Comparison of ENCODE assay signal across 1 cellular context in genomic region chr3:195140816-195141793, GRCh38.
A peak's percentile ranks its signal among the peaks of the same experiment; 100 is the strongest.
TF ChIP-seq lines count a peak whose summit lies in the region.

No MANE protein-coding gene starts in this region.

TF ChIP-seq in K562, 482 proteins besides CTCF, POLR2A, EP300 and RAD21 (continued from another document and continues in another):
- TF ChIP-seq SMARCE1 (IDR thresholded peaks at IDR 0.05) = peak; percentile 90
- no peak for TF ChIP-seq CBX8 (IDR thresholded peaks at IDR 0.05; ENCODE audit: borderline replicate concordance, extremely low read depth, low read depth, low read length, poor library complexity, severe bottlenecking)
- 0 out of 2 replicates have a peak, but pooled peaks have one; percentile 16 for TF ChIP-seq HSF4 (CRISPR knock-in tag; IDR thresholded peaks at IDR 0.05; ENCODE audit: borderline replicate concordance)
- peak; percentile 31; the same call in 1 of the 2 replicates for TF ChIP-seq ZNF79 (CRISPR knock-in tag; IDR thresholded peaks at IDR 0.05; ENCODE audit: low read depth)
- no peak for TF ChIP-seq CUX1 (CRISPR knock-in tag; IDR thresholded peaks at IDR 0.05)
- TF ChIP-seq DPF2 (IDR thresholded peaks at IDR 0.05) = peak; percentile 96
- TF ChIP-seq DNMT1 (IDR thresholded peaks at IDR 0.05) = no peak
- TF ChIP-seq HMGN3 (IDR thresholded peaks at IDR 0.05; ENCODE audit: borderline replicate concordance, extremely low read depth, insufficient read length, low read depth, low read length) = no peak
- no peak for TF ChIP-seq MED1 (CRISPR knock-in tag; IDR thresholded peaks at IDR 0.05; ENCODE audit: borderline replicate concordance)
- TF ChIP-seq STAT6 (CRISPR knock-in tag; IDR thresholded peaks at IDR 0.05) = peak; percentile 18; the same call in 1 of the 2 replicates
- TF ChIP-seq ZNF584 (CRISPR knock-in tag; IDR thresholded peaks at IDR 0.05; ENCODE audit: low read depth) = peak; percentile 85; the same call in 1 of the 2 replicates
- TF ChIP-seq ZNF280A (IDR thresholded peaks at IDR 0.05; ENCODE audit: low read depth, partially characterized antibody) = no peak
- no peak for TF ChIP-seq ZNF274 (IDR thresholded peaks at IDR 0.05; ENCODE audit: borderline replicate concordance, low read depth, low read length)
- no peak for TF ChIP-seq NR0B1 (IDR thresholded peaks at IDR 0.05; ENCODE audit: partially characterized antibody)
- no peak for TF ChIP-seq RBM39 (optimal IDR thresholded peaks at IDR 0.05; ENCODE audit: low read depth, low read length)
- TF ChIP-seq CSDE1 (IDR thresholded peaks at IDR 0.05) = no peak
- peak; percentile 61 for TF ChIP-seq MGA (IDR thresholded peaks at IDR 0.05)
- TF ChIP-seq KLF1 (tag; IDR thresholded peaks at IDR 0.05) = no peak
- TF ChIP-seq ZFX (CRISPR knock-in tag; IDR thresholded peaks at IDR 0.05) = peak; percentile 79
- TF ChIP-seq KDM1A (IDR thresholded peaks at IDR 0.05) = peak; percentile 85 to 87
- TF ChIP-seq TAF7 (tag; IDR thresholded peaks at IDR 0.05) = no peak
- 0 out of 2 replicates have a peak, but pooled peaks have one; percentile 48 for TF ChIP-seq PTTG1 (tag; IDR thresholded peaks at IDR 0.05; ENCODE audit: low read depth)
- TF ChIP-seq TGIF2 (CRISPR knock-in tag; IDR thresholded peaks at IDR 0.05) = no peak
- peak; percentile 83 for TF ChIP-seq ZNF311 (CRISPR knock-in tag; IDR thresholded peaks at IDR 0.05)
- no peak for TF ChIP-seq ZBTB7A (IDR thresholded peaks at IDR 0.05; ENCODE audit: borderline replicate concordance, control insufficient read depth, low read depth, low read length)
- no peak for TF ChIP-seq MYC (IDR thresholded peaks at IDR 0.05; ENCODE audit: low read depth, low read length)
- 0 out of 2 replicates have a peak, but pooled peaks have one; percentile 56 for TF ChIP-seq MYC (CRISPR knock-in tag; IDR thresholded peaks at IDR 0.05; ENCODE audit: borderline replicate concordance, low read depth)
- TF ChIP-seq TBP (optimal IDR thresholded peaks at IDR 0.05; ENCODE audit: low read depth, low read length) = no peak
- peak; percentile 97 for TF ChIP-seq TAF9B (IDR thresholded peaks at IDR 0.05; ENCODE audit: partially characterized antibody)
- TF ChIP-seq CREB1 (IDR thresholded peaks at IDR 0.05) = peak; percentile 93
- TF ChIP-seq CREB1 (CRISPR knock-in tag; IDR thresholded peaks at IDR 0.05) = peak; percentile 89
